ENCODE assay signal across 2 cellular contexts in the genomic region with DNA sequence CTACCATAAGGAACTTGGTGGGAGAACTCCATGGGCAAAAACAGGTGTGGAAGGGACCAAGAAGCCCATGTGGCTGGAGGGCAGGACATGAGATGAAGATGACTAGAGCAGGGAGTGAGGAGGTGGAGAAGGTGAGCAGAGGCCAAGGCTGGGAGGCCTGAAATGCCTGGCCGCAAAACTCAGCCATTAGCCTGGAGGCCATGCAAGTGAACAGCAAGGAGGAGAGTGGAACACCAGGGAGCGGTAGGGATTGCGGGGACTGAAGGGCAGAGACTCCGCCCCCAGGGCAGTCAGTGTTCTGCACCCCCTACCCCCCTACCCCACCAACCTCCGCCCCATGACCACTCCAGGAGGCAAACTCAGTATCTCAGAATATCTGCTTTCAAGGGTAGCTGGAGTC.
TF ChIP-seq lines count a peak whose summit lies in the region.

No MANE protein-coding gene starts in this region.

TF ChIP-seq in SK-N-SH, 30 proteins besides CTCF, POLR2A, EP300 and RAD21 (continued from another document):
- TF ChIP-seq FOXM1 (IDR thresholded peaks at IDR 0.05; ENCODE audit: low read depth), result no peak
- TF ChIP-seq CHD2 (IDR thresholded peaks at IDR 0.05; ENCODE audit: low read length, partially characterized antibody), result no peak
- no peak for TF ChIP-seq GATA2 (CRISPR knock-in tag; IDR thresholded peaks at IDR 0.05)
- TF ChIP-seq REST (IDR thresholded peaks at IDR 0.05; ENCODE audit: low read depth, low read length), result no peak
- no peak for TF ChIP-seq MAX (IDR thresholded peaks at IDR 0.05; ENCODE audit: low read depth)
- no peak for TF ChIP-seq RXRA (IDR thresholded peaks at IDR 0.05; ENCODE audit: borderline replicate concordance, low read depth)
- TF ChIP-seq YY1 (IDR thresholded peaks at IDR 0.05; ENCODE audit: low read depth), result no peak

TF ChIP-seq in WTC11, 78 proteins besides CTCF, POLR2A, EP300 and RAD21 (continued from another document):
- TF ChIP-seq ERG (CRISPR knock-in tag; IDR thresholded peaks at IDR 0.05) (no peak), FOXJ3 (CRISPR knock-in tag; IDR thresholded peaks at IDR 0.05; ENCODE audit: borderline replicate concordance) (no peak), ARID4B (CRISPR knock-in tag; IDR thresholded peaks at IDR 0.05; ENCODE audit: borderline replicate concordance) (no peak), GRHL2 (CRISPR knock-in tag; IDR thresholded peaks at IDR 0.05; ENCODE audit: insufficient replicate concordance, severe bottlenecking) (no peak), USF1 (CRISPR knock-in tag; IDR thresholded peaks at IDR 0.05) (no peak), TEAD4 (CRISPR knock-in tag; IDR thresholded peaks at IDR 0.05) (no peak), ZNF671 (CRISPR knock-in tag; IDR thresholded peaks at IDR 0.05) (no peak), ZNF396 (CRISPR knock-in tag; IDR thresholded peaks at IDR 0.05; ENCODE audit: borderline replicate concordance) (no peak), SP1 (CRISPR knock-in tag; conservative IDR thresholded peaks at IDR 0.05) (no peak), GTF2I (CRISPR knock-in tag; conservative IDR thresholded peaks at IDR 0.05) (no peak), STAT6 (CRISPR knock-in tag; conservative IDR thresholded peaks at IDR 0.05; ENCODE audit: low read depth) (no peak), OVOL2 (CRISPR knock-in tag; IDR thresholded peaks at IDR 0.05; ENCODE audit: borderline replicate concordance) (no peak), MXD4 (CRISPR knock-in tag; IDR thresholded peaks at IDR 0.05; ENCODE audit: borderline replicate concordance) (no peak)
- TF ChIP-seq, protein P1, sequence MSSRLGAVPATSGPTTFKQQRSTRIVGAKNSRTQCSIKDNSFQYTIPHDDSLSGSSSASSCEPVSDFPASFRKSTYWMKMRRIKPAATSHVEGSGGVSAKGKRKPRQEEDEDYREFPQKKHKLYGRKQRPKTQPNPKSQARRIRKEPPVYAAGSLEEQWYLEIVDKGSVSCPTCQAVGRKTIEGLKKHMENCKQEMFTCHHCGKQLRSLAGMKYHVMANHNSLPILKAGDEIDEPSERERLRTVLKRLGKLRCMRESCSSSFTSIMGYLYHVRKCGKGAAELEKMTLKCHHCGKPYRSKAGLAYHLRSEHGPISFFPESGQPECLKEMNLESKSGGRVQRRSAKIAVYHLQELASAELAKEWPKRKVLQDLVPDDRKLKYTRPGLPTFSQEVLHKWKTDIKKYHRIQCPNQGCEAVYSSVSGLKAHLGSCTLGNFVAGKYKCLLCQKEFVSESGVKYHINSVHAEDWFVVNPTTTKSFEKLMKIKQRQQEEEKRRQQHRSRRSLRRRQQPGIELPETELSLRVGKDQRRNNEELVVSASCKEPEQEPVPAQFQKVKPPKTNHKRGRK (CRISPR knock-in tag; IDR thresholded peaks at IDR 0.05; ENCODE audit: borderline replicate concordance), result no peak
- TF ChIP-seq, protein P2, sequence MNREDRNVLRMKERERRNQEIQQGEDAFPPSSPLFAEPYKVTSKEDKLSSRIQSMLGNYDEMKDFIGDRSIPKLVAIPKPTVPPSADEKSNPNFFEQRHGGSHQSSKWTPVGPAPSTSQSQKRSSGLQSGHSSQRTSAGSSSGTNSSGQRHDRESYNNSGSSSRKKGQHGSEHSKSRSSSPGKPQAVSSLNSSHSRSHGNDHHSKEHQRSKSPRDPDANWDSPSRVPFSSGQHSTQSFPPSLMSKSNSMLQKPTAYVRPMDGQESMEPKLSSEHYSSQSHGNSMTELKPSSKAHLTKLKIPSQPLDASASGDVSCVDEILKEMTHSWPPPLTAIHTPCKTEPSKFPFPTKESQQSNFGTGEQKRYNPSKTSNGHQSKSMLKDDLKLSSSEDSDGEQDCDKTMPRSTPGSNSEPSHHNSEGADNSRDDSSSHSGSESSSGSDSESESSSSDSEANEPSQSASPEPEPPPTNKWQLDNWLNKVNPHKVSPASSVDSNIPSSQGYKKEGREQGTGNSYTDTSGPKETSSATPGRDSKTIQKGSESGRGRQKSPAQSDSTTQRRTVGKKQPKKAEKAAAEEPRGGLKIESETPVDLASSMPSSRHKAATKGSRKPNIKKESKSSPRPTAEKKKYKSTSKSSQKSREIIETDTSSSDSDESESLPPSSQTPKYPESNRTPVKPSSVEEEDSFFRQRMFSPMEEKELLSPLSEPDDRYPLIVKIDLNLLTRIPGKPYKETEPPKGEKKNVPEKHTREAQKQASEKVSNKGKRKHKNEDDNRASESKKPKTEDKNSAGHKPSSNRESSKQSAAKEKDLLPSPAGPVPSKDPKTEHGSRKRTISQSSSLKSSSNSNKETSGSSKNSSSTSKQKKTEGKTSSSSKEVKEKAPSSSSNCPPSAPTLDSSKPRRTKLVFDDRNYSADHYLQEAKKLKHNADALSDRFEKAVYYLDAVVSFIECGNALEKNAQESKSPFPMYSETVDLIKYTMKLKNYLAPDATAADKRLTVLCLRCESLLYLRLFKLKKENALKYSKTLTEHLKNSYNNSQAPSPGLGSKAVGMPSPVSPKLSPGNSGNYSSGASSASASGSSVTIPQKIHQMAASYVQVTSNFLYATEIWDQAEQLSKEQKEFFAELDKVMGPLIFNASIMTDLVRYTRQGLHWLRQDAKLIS (CRISPR knock-in tag; IDR thresholded peaks at IDR 0.05; ENCODE audit: borderline replicate concordance), result no peak
- TF ChIP-seq, protein P3, sequence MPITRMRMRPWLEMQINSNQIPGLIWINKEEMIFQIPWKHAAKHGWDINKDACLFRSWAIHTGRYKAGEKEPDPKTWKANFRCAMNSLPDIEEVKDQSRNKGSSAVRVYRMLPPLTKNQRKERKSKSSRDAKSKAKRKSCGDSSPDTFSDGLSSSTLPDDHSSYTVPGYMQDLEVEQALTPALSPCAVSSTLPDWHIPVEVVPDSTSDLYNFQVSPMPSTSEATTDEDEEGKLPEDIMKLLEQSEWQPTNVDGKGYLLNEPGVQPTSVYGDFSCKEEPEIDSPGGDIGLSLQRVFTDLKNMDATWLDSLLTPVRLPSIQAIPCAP (CRISPR knock-in tag; IDR thresholded peaks at IDR 0.05), result no peak
